In the genomic region with DNA sequence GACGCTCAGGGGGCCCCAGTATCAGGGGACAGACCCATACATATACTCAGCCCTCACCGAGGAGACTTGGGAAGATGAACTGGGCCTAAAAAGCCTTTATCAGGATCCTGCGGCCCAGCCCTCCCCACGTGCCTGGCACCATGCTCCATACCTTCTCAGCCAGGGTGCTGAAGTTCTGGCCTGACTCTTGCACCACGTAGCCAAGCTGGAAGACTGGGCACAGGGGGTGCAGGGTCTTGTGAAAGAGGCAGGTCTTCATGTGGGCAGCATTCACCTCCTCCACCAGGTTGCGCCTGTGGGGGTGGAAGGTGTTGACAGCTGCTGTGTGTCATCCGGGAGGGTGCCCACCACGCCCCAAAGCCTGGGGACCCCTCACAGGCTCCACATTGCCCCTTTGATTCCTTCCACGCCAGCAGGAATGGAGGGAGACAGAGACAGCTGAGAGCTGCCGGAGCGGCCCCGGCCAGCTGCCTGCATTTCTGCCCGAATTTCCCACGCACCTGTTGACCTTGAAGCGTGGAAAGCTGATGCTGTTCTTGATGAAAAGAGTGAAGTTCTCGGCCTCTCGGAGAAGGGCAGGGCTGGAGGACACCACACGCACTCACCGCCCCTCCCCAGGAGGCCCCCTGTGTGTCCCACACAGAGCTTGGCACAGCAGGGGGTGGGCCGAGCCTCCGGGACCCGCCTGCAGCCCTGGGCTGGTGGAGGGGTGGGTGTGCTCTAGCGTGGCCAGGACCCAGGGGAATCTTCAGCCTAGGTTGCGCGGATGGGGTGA, we compare ENCODE assay signal across 25 cellular contexts. TPM values are rescaled to one million over a fixed set of nuclear protein-coding genes. Genes with fewer than 3 reads are reported as not detected.
A peak's percentile ranks its signal among the peaks of the same experiment; 100 is the strongest.
DNase-seq lines count a peak whose midpoint lies in the region; ATAC-seq, FAIRE-seq and TF ChIP-seq lines count a peak whose summit lies in the region.
"Had no signal": no experiment of that assay in that cellular context is flagged by ENCODE, and none has a peak within 500 bp of the region (broad histone marks: within the 10 kb centered on the region; RNA-seq: fewer than 3 reads in every experiment).

No MANE protein-coding gene starts in this region.

- no peaks in the 10 kb centered on the region for H3K9me2 ChIP-seq in GM23338 (ENCODE audit: insufficient read depth)

- intact Hi-C loops in IMR-90 (cut with micrococcal nuclease) (no loop called here), pancreas (cut with DNase I) (no loop called here)

- ATAC-seq in GM23338 (peak; percentile 12), IMR-90 (ENCODE audit: low read depth) (no peak), pancreas (peak; percentile 24 to 49 (median 40)), GM21423 (IDR thresholded peaks at IDR 0.05; ENCODE audit: unreplicated experiment) (no peak)

- no peak overlapping the region for H3K9ac ChIP-seq in IMR-90 (ENCODE audit: low read depth, low read length)

- H3K36me3 ChIP-seq in GM23338 (ENCODE audit: insufficient read depth): no peaks in the 10 kb centered on the region
- no peaks in the 10 kb centered on the region for H3K36me3 ChIP-seq in IMR-90 (ENCODE audit: control insufficient read depth, insufficient read depth, low read length)
- H3K36me3 ChIP-seq in pancreas: no peaks in the 10 kb centered on the region
- H3K36me3 ChIP-seq: MG63 had no signal

- H3F3A ChIP-seq in GM23338 (replicated peaks; ENCODE audit: low read depth): no peaks in the 10 kb centered on the region

- no peak overlapping the region for H3K4me3 Mint-ChIP-seq in GM23338
- no peak overlapping the region for H3K4me3 Mint-ChIP-seq in glutamatergic neuron (ENCODE audit: unreplicated experiment)
- H3K4me3 Mint-ChIP-seq: CD4-positive, CD25-positive, alpha-beta regulatory T cell had no signal

- H3K27ac Mint-ChIP-seq in GM23338: no peak overlapping the region
- peak overlapping the region; percentile 75 for H3K27ac Mint-ChIP-seq in glutamatergic neuron (ENCODE audit: unreplicated experiment)
- H3K27ac Mint-ChIP-seq: CD4-positive, CD25-positive, alpha-beta regulatory T cell; IgD-negative memory B cell had no signal

- H3K9me3 ChIP-seq in IMR-90 (ENCODE audit: control insufficient read depth, insufficient read depth, low read length) (no peaks in the 10 kb centered on the region), pancreas (no peaks in the 10 kb centered on the region)
- H3K9me3 ChIP-seq: MG63 had no signal

- 65% methylated on average over 4 of the region's 25 CpGs; no CpG with 5 or more reads in 1 of the 2 experiments for WGBS in IMR-90 (ENCODE audit: extremely low coverage in 2 of 2, insufficient read length in 1 of 2), 2 experiments
- WGBS in pancreas, 2 donors: 30 to 36% methylated on average over 25 of the region's 25 CpGs

- DNase-seq in GM23338 (ENCODE audit: low spot score): no peak
- DNase-seq in IMR-90: no peak
- no peak for DNase-seq in glutamatergic neuron
- DNase-seq in pancreas: peak in 5 of 6 donors; percentile 72 to 80 (median 78)
- DNase-seq in activated CD8-positive, alpha-beta memory T cell treated with anti-CD3 and anti-CD28 coated beads for 24 hours: no peak
- no peak for DNase-seq in GM12891 (ENCODE audit: insufficient read length, low spot score)
- DNase-seq: ACHN; AML-193; CD4-positive, CD25-positive, alpha-beta regulatory T cell; COR-L47; DMS 273 treated with DMSO at 0.1 percent for 48 hours; DND-41; Kasumi-1; MG63; NCI-H1092; NCI-H146; NCI-H2029 treated with DMSO at 0.1 percent for 48 hours; NCI-H748 treated with DMSO at 0.1 percent for 48 hours; NK-92 treated with Interleukin-12 subunit alpha and Interleukin-12 subunit beta, amount 100 ng/mL, for 24 hours; SW 1271 had no signal

- CTCF ChIA-PET in IMR-90 (lab: Yijun Ruan, JAX): interaction anchor here (2.3 kb wide), 1 partner anchor 11 kb away, joined by 9 read pairs; no protein-coding TSS in a partner anchor

- no peak for TF ChIP-seq RAD21 in IMR-90 (IDR thresholded peaks at IDR 0.05; ENCODE audit: low read length)

- POLR2A ChIA-PET in IMR-90 (lab: Charles Lee; ENCODE audit: unreplicated experiment): no interaction called here

- no peak overlapping the region for H2BK15ac ChIP-seq in IMR-90 (ENCODE audit: low read depth, low read length)

- no peak overlapping the region for H2BK20ac ChIP-seq in IMR-90 (ENCODE audit: low read depth, low read length)

- no peak overlapping the region for H4K8ac ChIP-seq in IMR-90 (ENCODE audit: low read depth in 2 of 2, low read length in 2 of 2)

- no peaks in the 10 kb centered on the region for H3K9me1 ChIP-seq in IMR-90 (ENCODE audit: insufficient read depth, low read length)

- no peaks in the 10 kb centered on the region for H3K9me3 Mint-ChIP-seq in GM23338
- H3K9me3 Mint-ChIP-seq in glutamatergic neuron (ENCODE audit: unreplicated experiment): peaks cover 13% of the 10 kb centered on the region
- H3K9me3 Mint-ChIP-seq: CD4-positive, CD25-positive, alpha-beta regulatory T cell; IgD-negative memory B cell had no signal

- dilution Hi-C loops in IMR-90 (cut with HindIII; ENCODE audit: low sequenced_read_pairs, unreplicated experiment): no loop called here

- H4K5ac ChIP-seq in IMR-90 (ENCODE audit: low read depth, low read length): no peak overlapping the region

- H3K4me1 Mint-ChIP-seq in GM23338: peaks cover 17% of the 10 kb centered on the region
- peaks cover 8% of the 10 kb centered on the region for H3K4me1 Mint-ChIP-seq in glutamatergic neuron (ENCODE audit: low read depth, unreplicated experiment)
- H3K4me1 Mint-ChIP-seq: CD4-positive, CD25-positive, alpha-beta regulatory T cell had no signal

- H3K14ac ChIP-seq in IMR-90 (replicated peaks; ENCODE audit: low read depth, low read length): no peak overlapping the region

- H3K36me3 Mint-ChIP-seq in GM23338 (ENCODE audit: low read depth) (no peaks in the 10 kb centered on the region), glutamatergic neuron (ENCODE audit: unreplicated experiment) (no peaks in the 10 kb centered on the region)
- H3K36me3 Mint-ChIP-seq: CD4-positive, CD25-positive, alpha-beta regulatory T cell had no signal

- no peak overlapping the region for H3K4me3 ChIP-seq in GM23338
- no peak overlapping the region for H3K4me3 ChIP-seq in IMR-90 (ENCODE audit: insufficient read depth, low read depth, low read length)
- peak overlapping the region; percentile 5 to 38 (median 25) for H3K4me3 ChIP-seq in pancreas
- H3K4me3 ChIP-seq: MG63 had no signal

- FAIRE-seq in pancreas (lab: Jason Lieb, UNC) (no peak), GM12891 (lab: Jason Lieb, UNC) (no peak)
- FAIRE-seq: RCC 7860 had no signal

- peaks cover 13% of the 10 kb centered on the region for H3K4me1 ChIP-seq in GM23338 (ENCODE audit: insufficient read depth)
- H3K4me1 ChIP-seq in IMR-90 (ENCODE audit: control insufficient read depth, insufficient read depth, low read length): no peaks in the 10 kb centered on the region
- peaks cover 0 to 16% (median 14%) of the 10 kb centered on the region in 3 donors for H3K4me1 ChIP-seq in pancreas

- H2BK120ac ChIP-seq in IMR-90 (ENCODE audit: low read depth, low read length): no peak overlapping the region

- H3K27ac ChIP-seq in GM23338 (ENCODE audit: low read depth) (no peak overlapping the region), IMR-90 (ENCODE audit: insufficient read depth, low read length) (no peak overlapping the region), pancreas (peak overlapping the region; percentile 74 to 94 (median 90))

- H3K27me3 ChIP-seq in GM23338 (ENCODE audit: insufficient read depth): no peaks in the 10 kb centered on the region
- H3K27me3 ChIP-seq in IMR-90 (ENCODE audit: control insufficient read depth, insufficient read depth, low read length): peaks cover 3% of the 10 kb centered on the region; the same call in 1 of the 2 replicates
- H3K27me3 ChIP-seq in pancreas: no peaks in the 10 kb centered on the region
- H3K27me3 ChIP-seq: MG63 had no signal

- in situ Hi-C loops in IMR-90 (cut with MboI; ENCODE audit: low sequenced_read_pairs): no loop called here

- H4K20me1 ChIP-seq in GM23338 (replicated peaks; ENCODE audit: insufficient read depth): no peaks in the 10 kb centered on the region
- 0 out of 2 replicates have a peak, but pooled peaks cover 4% of the 10 kb centered on the region for H4K20me1 ChIP-seq in IMR-90 (ENCODE audit: insufficient read depth, low read length)

- no peak overlapping the region for H2AK5ac ChIP-seq in IMR-90 (ENCODE audit: low read depth, low read length)

- no peak for TF ChIP-seq POLR2A in IMR-90 (IDR thresholded peaks at IDR 0.05; ENCODE audit: low read depth, low read length)
- TF ChIP-seq POLR2A in GM12891 (IDR thresholded peaks at IDR 0.05; ENCODE audit: low read depth, low read length): no peak

- peak overlapping the region; percentile 81; the same call in 1 of the 2 replicates for H2AFZ ChIP-seq in GM23338
- peak overlapping the region; percentile 51 for H2AFZ ChIP-seq in IMR-90 (replicated peaks; ENCODE audit: low read length, poor library complexity)

- H3K4me2 ChIP-seq in GM23338 (peak overlapping the region; percentile 67), IMR-90 (ENCODE audit: low read depth, low read length) (no peak overlapping the region)

- H3K79me1 ChIP-seq in IMR-90 (ENCODE audit: low read depth in 1 of 2, low read length in 2 of 2): no peaks in the 10 kb centered on the region

- H3K27me3 Mint-ChIP-seq in GM23338 (ENCODE audit: insufficient read depth, low read depth, poor library complexity) (peaks cover 9% of the 10 kb centered on the region), glutamatergic neuron (ENCODE audit: unreplicated experiment) (peaks cover 6% of the 10 kb centered on the region)
- H3K27me3 Mint-ChIP-seq: CD4-positive, CD25-positive, alpha-beta regulatory T cell had no signal

- BruUV-seq in IMR-90 (replicated peaks; lab: Mats Ljungman, UMichigan): no TSS peak

- no peak overlapping the region for H4K91ac ChIP-seq in IMR-90 (ENCODE audit: insufficient read depth, low read depth, low read length)

- H3K56ac ChIP-seq in IMR-90 (ENCODE audit: extremely low read depth, insufficient read depth, low read length): no peak overlapping the region

- TF ChIP-seq CTCF in GM23338 (conservative IDR thresholded peaks at IDR 0.05; ENCODE audit: low read depth in 2 of 2): no peak
- no peak for TF ChIP-seq CTCF in IMR-90 (conservative IDR thresholded peaks at IDR 0.05; ENCODE audit: low read depth, low read length)
- no peak for TF ChIP-seq CTCF in glutamatergic neuron (IDR thresholded peaks at IDR 0.05; ENCODE audit: partially characterized antibody, unreplicated experiment)
- no peak for TF ChIP-seq CTCF in pancreas (IDR thresholded peaks at IDR 0.05)

- no peak overlapping the region for H3K4ac ChIP-seq in IMR-90 (ENCODE audit: low read depth, low read length)

- H2AK9ac ChIP-seq in IMR-90 (replicated peaks; ENCODE audit: low read depth, low read length, poor library complexity): no peak overlapping the region

- no peak overlapping the region for H3K18ac ChIP-seq in IMR-90 (ENCODE audit: low read depth, low read length)

- no peak overlapping the region for H3K23ac ChIP-seq in IMR-90 (ENCODE audit: low read depth, low read length)

- no peak overlapping the region for H2BK5ac ChIP-seq in IMR-90 (ENCODE audit: low read depth, low read length, poor library complexity, severe bottlenecking)

- H3K79me2 ChIP-seq in GM23338 (replicated peaks; ENCODE audit: insufficient read depth): no peaks in the 10 kb centered on the region

RNA-seq across cellular contexts. Expression of a gene that starts 10.4 kb away (rescaled TPM):
- 7.1 and 8.7 TPM in 2 replicates for total RNA-seq in GM23338 (2014; rRNA removed; shearing (Covaris generic))
- polyA plus RNA-seq in GM23338 (2016; fragmentation: Nextera tagmentation; extraction: Ambion mirVana) (4.3 TPM in 2 replicates), IMR-90 (2012; rRNA removed) (7.7 and 8.2 TPM in 2 replicates), pancreas (10 to 100 TPM; 17.1 to 23.0 TPM)
- total RNA-seq in IMR-90 (2012; rRNA removed) (4.1 and 4.2 TPM in 2 replicates), glutamatergic neuron (ENCODE audit: unreplicated experiment) (41.3 TPM), pancreas (10 to 100 TPM in 1 of 6 donors, 1 to 10 TPM in 5; 4.2 to 11.9 (median 5.0) TPM)
- 4.6 and 6.1 TPM in 2 replicates for polyA plus RNA-seq in IMR-90 (2012; cell fraction: cytosol; rRNA removed)
- polyA plus RNA-seq in IMR-90 (2012; cell fraction: nucleus; rRNA removed; ENCODE audit: low replicate concordance): 18.8 and 32.0 TPM in 2 replicates
- polyA plus RNA-seq in GM12891 (2012; ENCODE audit: low read depth, missing spikeins): 0.64 TPM

RNA-seq across cellular contexts. Expression of a gene that starts 13.0 kb away (rescaled TPM):
- total RNA-seq in GM23338 (2014; rRNA removed; shearing (Covaris generic)): 0.19 and 2.2 TPM in 2 replicates
- 0.17 and 0.31 TPM in 2 replicates for polyA plus RNA-seq in GM23338 (2016; fragmentation: Nextera tagmentation; extraction: Ambion mirVana)
- not detected in 2 replicates for total RNA-seq in IMR-90 (2012; rRNA removed)
- polyA plus RNA-seq in IMR-90 (2012; rRNA removed): not detected in 2 replicates
- polyA plus RNA-seq in IMR-90 (2012; cell fraction: cytosol; rRNA removed): not detected in 2 replicates
- polyA plus RNA-seq in IMR-90 (2012; cell fraction: nucleus; rRNA removed; ENCODE audit: low replicate concordance): 0.09 and 0.10 TPM in 2 replicates
- total RNA-seq in glutamatergic neuron (ENCODE audit: unreplicated experiment): 2.1 TPM
- total RNA-seq in pancreas: 10 to 100 TPM; 17.7 to 41.8 (median 24.9) TPM
- 10 to 100 TPM; 21.8 to 37.1 TPM for polyA plus RNA-seq in pancreas
- polyA plus RNA-seq in GM12891 (2012; ENCODE audit: low read depth, missing spikeins): 1.1 TPM
- total RNA-seq: G401, NCI-H460 had no signal
- polyA plus RNA-seq: CD4-positive, CD25-positive, alpha-beta regulatory T cell had no signal

RNA-seq across cellular contexts. Expression of a gene that starts 57.2 kb away (rescaled TPM):
- 34.6 and 42.8 TPM in 2 replicates for total RNA-seq in GM23338 (2014; rRNA removed; shearing (Covaris generic))
- polyA plus RNA-seq in GM23338 (2016; fragmentation: Nextera tagmentation; extraction: Ambion mirVana) (28.1 and 35.5 TPM in 2 replicates), IMR-90 (2012; rRNA removed) (13.5 and 21.0 TPM in 2 replicates), pancreas (10 to 100 TPM; 27.1 to 34.2 TPM)
- total RNA-seq in IMR-90 (2012; rRNA removed) (10.8 and 15.6 TPM in 2 replicates), glutamatergic neuron (ENCODE audit: unreplicated experiment) (133 TPM), pancreas (10 to 100 TPM; 13.7 to 26.0 (median 13.8) TPM)
- 2.5 and 4.0 TPM in 2 replicates for polyA plus RNA-seq in IMR-90 (2012; cell fraction: cytosol; rRNA removed)
- polyA plus RNA-seq in IMR-90 (2012; cell fraction: nucleus; rRNA removed; ENCODE audit: low replicate concordance): 10.1 and 46.4 TPM in 2 replicates
- 14.4 TPM for polyA plus RNA-seq in GM12891 (2012; ENCODE audit: low read depth, missing spikeins)

Comparison
In these comparisons a context has a peak if more than half of its experiments do, and no peak if none do; other contexts are left out.
1. ATAC-seq: peak in GM23338 (single experiment) and pancreas (4 of 4); none in IMR-90 (single experiment) and GM21423 (single experiment).
2. DNase-seq: peak in pancreas (5 of 6); none in GM23338 (single experiment), IMR-90 (single experiment), glutamatergic neuron (single experiment), activated CD8-positive, alpha-beta memory T cell treated with anti-CD3 and anti-CD28 coated beads for 24 hours (single experiment) and GM12891 (single experiment).
3. H3K27ac ChIP-seq: peak in pancreas (4 of 4); none in GM23338 (single experiment) and IMR-90 (single experiment).
4. H3K4me3 ChIP-seq: peak in pancreas (4 of 4); none in GM23338 (single experiment) and IMR-90 (single experiment).